ENCODE assay signal across 8 cellular contexts in the genomic region with DNA sequence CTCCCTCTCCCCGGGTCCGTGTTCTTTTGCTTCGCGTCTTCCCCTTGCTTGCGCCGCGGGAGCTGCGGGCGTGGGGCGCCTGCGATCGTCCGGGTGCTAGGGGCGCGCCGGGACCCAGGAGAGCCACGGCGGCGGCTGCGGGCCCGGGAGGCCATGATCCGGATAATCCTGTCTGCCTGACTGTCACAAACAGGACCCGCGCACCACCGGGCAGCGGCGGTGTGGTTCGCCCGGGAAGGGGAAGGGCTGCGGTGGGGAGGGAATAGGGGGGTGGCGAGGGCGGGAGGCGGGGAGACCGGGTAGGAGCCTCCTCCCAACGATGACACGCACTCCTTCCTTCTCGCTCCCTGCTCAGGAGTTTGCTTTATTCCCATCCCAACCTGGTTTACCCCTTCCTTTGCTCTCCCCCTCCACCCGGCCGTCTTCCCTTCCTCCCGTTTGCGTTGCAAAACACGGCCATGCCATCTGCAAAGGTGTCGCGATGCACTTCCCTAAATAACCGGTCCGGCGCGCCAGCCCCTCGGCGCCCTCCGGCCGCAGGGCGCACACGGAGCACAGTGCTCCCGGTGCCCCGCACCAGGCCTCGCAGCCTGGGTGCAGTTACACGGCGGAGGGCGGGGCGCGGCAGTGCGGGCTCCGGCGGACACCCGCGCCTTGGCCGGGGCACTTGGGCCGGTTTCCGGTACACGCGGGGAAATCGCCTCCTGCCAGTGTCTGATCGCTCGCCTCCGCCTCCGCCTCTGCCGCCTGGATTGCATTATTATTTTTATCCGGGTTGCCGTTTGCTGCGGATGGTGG. TPM values are rescaled to one million over a fixed set of nuclear protein-coding genes. Genes with fewer than 3 reads are reported as not detected.
DNase-seq lines count a peak whose midpoint lies in the region; ATAC-seq and TF ChIP-seq lines count a peak whose summit lies in the region.

No MANE protein-coding gene starts in this region.

- H3K9me3 Mint-ChIP-seq in activated CD4-positive, alpha-beta memory T cell treated with anti-CD3 and anti-CD28 coated beads, Interleukin-2, amount 10 ng/mL, durations not matched to agents 7 days and 5 days = no peaks in the 10 kb centered on the region

- peaks cover 8% of the 10 kb centered on the region for H3K27me3 Mint-ChIP-seq in activated CD4-positive, alpha-beta memory T cell treated with anti-CD3 and anti-CD28 coated beads, Interleukin-2, amount 10 ng/mL, durations not matched to agents 7 days and 5 days

- POLR2A ChIA-PET in AG04450 (lab: Yijun Ruan, JAX) = no interaction called here
- POLR2A ChIA-PET in activated CD4-positive, alpha-beta memory T cell treated with anti-CD3 and anti-CD28 coated beads, Interleukin-2, amount 10 ng/mL, durations not matched to agents 7 days and 5 days (lab: Charles Lee) = interaction anchor here (0.6 to 5.8 kb wide), 12 partner anchors 7 to 1794 kb away, joined by 3 to 114 read pairs (median 6); no protein-coding TSS in a partner anchor

- peak; percentile 10 for ATAC-seq in GM18907 (IDR thresholded peaks at IDR 0.05; ENCODE audit: unreplicated experiment)

- no peak for DNase-seq in AG04450 (ENCODE audit: low read depth, low spot score)
- DNase-seq in NCI-H345 treated with DMSO at 0.1 percent for 48 hours (lab: John Stamatoyannopoulos, UW; ENCODE audit: unreplicated experiment) = peak; percentile 11
- peak; percentile 71 for DNase-seq in activated CD4-positive, alpha-beta memory T cell treated with anti-CD3 and anti-CD28 coated beads, Interleukin-2, amount 10 ng/mL, durations not matched to agents 7 days and 5 days
- DNase-seq in effector CD8-positive, alpha-beta T cell (lab: John Stamatoyannopoulos, UW) = peak; percentile 44
- peak; percentile 54 to 71 for DNase-seq in lung microvascular endothelial cell (ENCODE audit: low read depth in 2 of 2)
- DNase-seq in stimulated activated CD4-positive, alpha-beta T cell treated with anti-CD3 and anti-CD28 coated beads, TNF-alpha, amount 100 ng/mL, for 24 hours (ENCODE audit: low read depth in 3 of 3) = peak; percentile 30 to 64 (median 38)
- no peak for DNase-seq in cerebellar nuclear complex (lab: John Stamatoyannopoulos, UW)

- peaks cover 18% of the 10 kb centered on the region for H3K36me3 Mint-ChIP-seq in activated CD4-positive, alpha-beta memory T cell treated with anti-CD3 and anti-CD28 coated beads, Interleukin-2, amount 10 ng/mL, durations not matched to agents 7 days and 5 days (ENCODE audit: low read depth)

- H3K27ac Mint-ChIP-seq in activated CD4-positive, alpha-beta memory T cell treated with anti-CD3 and anti-CD28 coated beads, Interleukin-2, amount 10 ng/mL, durations not matched to agents 7 days and 5 days = peak overlapping the region; percentile 100

- H3K27me3 ChIP-seq in AG04450 (ENCODE audit: control insufficient read depth, insufficient read depth, low read length) = no peaks in the 10 kb centered on the region

- no peak for TF ChIP-seq CTCF in AG04450 (IDR thresholded peaks at IDR 0.05; ENCODE audit: low read depth, low read length)

- peak overlapping the region; percentile 69 for H3K4me3 ChIP-seq in AG04450 (ENCODE audit: low read depth, low read length)

- H3K9me3 ChIP-seq in AG04450 (ENCODE audit: control insufficient read depth, insufficient read depth, low read length) = no peaks in the 10 kb centered on the region; the same call in 1 of the 2 replicates

- peaks cover 54% of the 10 kb centered on the region for H3K4me1 Mint-ChIP-seq in activated CD4-positive, alpha-beta memory T cell treated with anti-CD3 and anti-CD28 coated beads, Interleukin-2, amount 10 ng/mL, durations not matched to agents 7 days and 5 days

- CTCF ChIA-PET in AG04450 (lab: Charles Lee) = no interaction called here
- CTCF ChIA-PET in activated CD4-positive, alpha-beta memory T cell treated with anti-CD3 and anti-CD28 coated beads, Interleukin-2, amount 10 ng/mL, durations not matched to agents 7 days and 5 days (lab: Charles Lee) = interaction anchor here (1.8 kb wide), 1 partner anchor 37 kb away, joined by 5 read pairs; no protein-coding TSS in a partner anchor

- no peak overlapping the region for H3K27ac ChIP-seq in AG04450 (ENCODE audit: low read depth, low read length)

- H3K4me3 Mint-ChIP-seq in activated CD4-positive, alpha-beta memory T cell treated with anti-CD3 and anti-CD28 coated beads, Interleukin-2, amount 10 ng/mL, durations not matched to agents 7 days and 5 days = peak overlapping the region; percentile 98

RNA-seq across cellular contexts. Expression of a gene that starts 1.5 kb away (rescaled TPM):
- polyA plus RNA-seq in AG04450 (2011; rRNA removed) = 51.2 and 53.3 TPM in 2 replicates
- 112 and 131 TPM in 2 replicates for polyA minus RNA-seq in AG04450 (2011; rRNA and poly(A)+ RNA removed)
- 100 to 1,000 TPM; 207 to 224 TPM for total RNA-seq in activated CD4-positive, alpha-beta memory T cell treated with anti-CD3 and anti-CD28 coated beads, Interleukin-2, amount 10 ng/mL, durations not matched to agents 7 days and 5 days
- total RNA-seq in lung microvascular endothelial cell = 47.5 and 84.9 TPM in 2 replicates

Comparison
In these comparisons a context has a peak if more than half of its experiments do, and no peak if none do; other contexts are left out.
1. DNase-seq: peak in NCI-H345 treated with DMSO at 0.1 percent for 48 hours (single experiment), activated CD4-positive, alpha-beta memory T cell treated with anti-CD3 and anti-CD28 coated beads, Interleukin-2, amount 10 ng/mL, durations not matched to agents 7 days and 5 days (single experiment), effector CD8-positive, alpha-beta T cell (single experiment), lung microvascular endothelial cell (2 of 2) and stimulated activated CD4-positive, alpha-beta T cell treated with anti-CD3 and anti-CD28 coated beads, TNF-alpha, amount 100 ng/mL, for 24 hours (3 of 3); none in AG04450 (single experiment) and cerebellar nuclear complex (0 of 2).